ENCODE assay signal across 13 cellular contexts in genomic region chr1:50417946-50418599, GRCh38. TPM values are rescaled to one million over a fixed set of nuclear protein-coding genes. Genes with fewer than 3 reads are reported as not detected.
DNase-seq lines count a peak whose midpoint lies in the region; ATAC-seq and TF ChIP-seq lines count a peak whose summit lies in the region.
"Had no signal": no experiment of that assay in that cellular context is flagged by ENCODE, and none has a peak within 500 bp of the region (broad histone marks: within the 10 kb centered on the region; RNA-seq: fewer than 3 reads in every experiment).

No MANE protein-coding gene starts in this region.

- H3K27ac ChIP-seq in HUES48 (ENCODE audit: low read depth, low read length) (no peak overlapping the region), parathyroid adenoma (no peak overlapping the region), caudate nucleus (ENCODE audit: low read depth, low read length) (no peak overlapping the region)

- no peak overlapping the region for H2AFZ ChIP-seq in parathyroid adenoma

- no peak for ATAC-seq in activated T-helper 17 cell treated with anti-CD3 and anti-CD28 coated beads, Interleukin-2, amount 50 U/mL, for 72 hours (replicated peaks)

- peaks cover 15% of the 10 kb centered on the region for H3K9me3 Mint-ChIP-seq in glutamatergic neuron (ENCODE audit: unreplicated experiment)
- H3K9me3 Mint-ChIP-seq in activated T-helper 17 cell treated with anti-CD3 and anti-CD28 coated beads, Interleukin-2, amount 50 U/mL, for 72 hours, result no peaks in the 10 kb centered on the region

- no peak overlapping the region for H3K9ac ChIP-seq in HUES48 (ENCODE audit: low read depth, low read length)
- H3K9ac ChIP-seq in parathyroid adenoma, result no peak overlapping the region

- no peak for TF ChIP-seq CTCF in glutamatergic neuron (IDR thresholded peaks at IDR 0.05; ENCODE audit: partially characterized antibody, unreplicated experiment)
- no peak for TF ChIP-seq CTCF in parathyroid adenoma (IDR thresholded peaks at IDR 0.05)

- H3K4me3 ChIP-seq in HUES48 (ENCODE audit: low read depth, low read length), result 0 out of 2 replicates have a peak overlapping the region, but pooled peaks have one; percentile 43
- H3K4me3 ChIP-seq in parathyroid adenoma (ENCODE audit: low read depth, low read length), result no peak overlapping the region
- no peak overlapping the region for H3K4me3 ChIP-seq in MG63

- peaks cover 100% of the 10 kb centered on the region for H3K27me3 ChIP-seq in HUES48 (ENCODE audit: control insufficient read depth, insufficient read depth, low read length)
- H3K27me3 ChIP-seq in parathyroid adenoma (ENCODE audit: control insufficient read depth, insufficient read depth, low read length), result peaks cover 55% of the 10 kb centered on the region
- H3K27me3 ChIP-seq in MG63, result peaks cover 4% of the 10 kb centered on the region; the same call in 1 of the 2 replicates

- H3K4me1 ChIP-seq in HUES48 (ENCODE audit: control insufficient read depth, insufficient read depth, low read length) (peaks cover 32% of the 10 kb centered on the region), parathyroid adenoma (no peaks in the 10 kb centered on the region)

- peaks cover 49% of the 10 kb centered on the region for H3K27me3 Mint-ChIP-seq in glutamatergic neuron (ENCODE audit: unreplicated experiment)
- H3K27me3 Mint-ChIP-seq in activated T-helper 17 cell treated with anti-CD3 and anti-CD28 coated beads, Interleukin-2, amount 50 U/mL, for 72 hours, result peaks cover 65% of the 10 kb centered on the region

- H3K9me3 ChIP-seq in HUES48 (ENCODE audit: control insufficient read depth, insufficient read depth, low read length), result no peaks in the 10 kb centered on the region
- H3K9me3 ChIP-seq in parathyroid adenoma (ENCODE audit: control insufficient read depth, low read length), result no peaks in the 10 kb centered on the region
- H3K9me3 ChIP-seq in MG63, result no peaks in the 10 kb centered on the region

- no peaks in the 10 kb centered on the region for H3K79me2 ChIP-seq in parathyroid adenoma

- H3K4me1 Mint-ChIP-seq in glutamatergic neuron (ENCODE audit: low read depth, unreplicated experiment), result peaks cover 10% of the 10 kb centered on the region
- H3K4me1 Mint-ChIP-seq in activated T-helper 17 cell treated with anti-CD3 and anti-CD28 coated beads, Interleukin-2, amount 50 U/mL, for 72 hours, result peaks cover 24% of the 10 kb centered on the region

- H3K36me3 Mint-ChIP-seq in glutamatergic neuron (ENCODE audit: unreplicated experiment), result peaks cover 16% of the 10 kb centered on the region
- peaks cover 19% of the 10 kb centered on the region for H3K36me3 Mint-ChIP-seq in activated T-helper 17 cell treated with anti-CD3 and anti-CD28 coated beads, Interleukin-2, amount 50 U/mL, for 72 hours (ENCODE audit: low read depth)

- peak overlapping the region; percentile 63 for H3K4me2 ChIP-seq in parathyroid adenoma (ENCODE audit: low read length)

- DNase-seq in DMS53 (lab: John Stamatoyannopoulos, UW) (peak; percentile 59), glutamatergic neuron (no peak), caudate nucleus (lab: John Stamatoyannopoulos, UW) (no peak), nucleus accumbens (lab: John Stamatoyannopoulos, UW) (no peak), MG63 (no peak)
- DNase-seq: activated CD8-positive, alpha-beta memory T cell treated with anti-CD3 and anti-CD28 coated beads for 24 hours; amniotic stem cell; stimulated activated CD4-positive, alpha-beta T cell treated with anti-CD3 and anti-CD28 coated beads, Interleukin-1b, Interleukin-23, amount 100 ng/mL, for 48 hours; stimulated activated naive CD4-positive, alpha-beta T cell had no signal

- no peak overlapping the region for H3K27ac Mint-ChIP-seq in glutamatergic neuron (ENCODE audit: unreplicated experiment)
- no peak overlapping the region for H3K27ac Mint-ChIP-seq in activated T-helper 17 cell treated with anti-CD3 and anti-CD28 coated beads, Interleukin-2, amount 50 U/mL, for 72 hours

- H3K36me3 ChIP-seq in HUES48 (ENCODE audit: control insufficient read depth, insufficient read depth, low read length) (no peaks in the 10 kb centered on the region), parathyroid adenoma (ENCODE audit: control insufficient read depth, insufficient read depth, low read length) (no peaks in the 10 kb centered on the region), MG63 (no peaks in the 10 kb centered on the region)

- peak overlapping the region; percentile 38 for H3K4me3 Mint-ChIP-seq in glutamatergic neuron (ENCODE audit: unreplicated experiment)
- H3K4me3 Mint-ChIP-seq in activated T-helper 17 cell treated with anti-CD3 and anti-CD28 coated beads, Interleukin-2, amount 50 U/mL, for 72 hours, result no peak overlapping the region

RNA-seq across cellular contexts. Expression of gene DMRTA2, which starts 5.2 kb away (rescaled TPM):
- 0.42 TPM for total RNA-seq in glutamatergic neuron (ENCODE audit: unreplicated experiment)
- total RNA-seq in activated T-helper 17 cell treated with anti-CD3 and anti-CD28 coated beads, Interleukin-2, amount 50 U/mL, for 72 hours, result not detected
- total RNA-seq in MG63 (2014; rRNA removed; shearing (Covaris generic); ENCODE audit: low replicate concordance), result not detected in 2 replicates
- total RNA-seq: endothelial cell of umbilical vein had no signal
